In genomic region chr9:110115341-110115820, GRCh38 we compare ENCODE assay signal across 11 cellular contexts.
DNase-seq lines count a peak whose midpoint lies in the region; ATAC-seq and TF ChIP-seq lines count a peak whose summit lies in the region.
"Had no signal": no experiment of that assay in that cellular context is flagged by ENCODE, and none has a peak within 500 bp of the region (broad histone marks: within the 10 kb centered on the region; RNA-seq: fewer than 3 reads in every experiment).

No MANE protein-coding gene starts in this region.

- intact Hi-C loops in heart right ventricle (cut with DNase I): no loop called here

- H3K27ac ChIP-seq in angular gyrus (ENCODE audit: low read depth, low read length) (peak overlapping the region; percentile 30), heart right ventricle (peak overlapping the region in 9 of 10 donors; percentile 3 to 86 (median 58))
- H3K27ac ChIP-seq: SK-N-MC had no signal

- H3K27me3 ChIP-seq in heart right ventricle: no peaks in the 10 kb centered on the region

- H3K9me3 ChIP-seq in heart right ventricle: no peaks in the 10 kb centered on the region

- H3K36me3 ChIP-seq in heart right ventricle: peaks cover 0 to 12% (median 0%) of the 10 kb centered on the region in 9 donors

- peaks cover 7 to 75% (median 48%) of the 10 kb centered on the region in 9 donors for H3K4me1 ChIP-seq in heart right ventricle

- whole genome bisulfite sequencing in heart right ventricle, 2 donors: 13% methylated on average over 7 of the region's 7 CpGs

- peak overlapping the region in 2 of 10 donors; percentile 11 to 18 for H3K4me3 ChIP-seq in heart right ventricle
- H3K4me3 ChIP-seq: SK-N-MC had no signal

- peak; percentile 57 to 84 (median 76) for ATAC-seq in heart right ventricle
- ATAC-seq in HG03280 (IDR thresholded peaks at IDR 0.05; ENCODE audit: unreplicated experiment): no peak
- no peak for ATAC-seq in HG02798 (IDR thresholded peaks at IDR 0.05; ENCODE audit: poor library complexity, unreplicated experiment)

- no peak for TF ChIP-seq CTCF in heart right ventricle (IDR thresholded peaks at IDR 0.05)

- DNase-seq in AG20443 (ENCODE audit: low spot score): peak; percentile 39
- peak; percentile 43 to 52 for DNase-seq in heart right ventricle
- peak; percentile 4 for DNase-seq in occipital lobe (lab: John Stamatoyannopoulos, UW)
- no peak for DNase-seq in AML-193 (lab: John Stamatoyannopoulos, UW)
- DNase-seq in kidney tubule cell (ENCODE audit: low spot score): no peak
- DNase-seq: activated CD8-positive, alpha-beta memory T cell treated with anti-CD3 and anti-CD28 coated beads for 24 hours; NCI-H345 had no signal

Comparison
In these comparisons a context has a peak if more than half of its experiments do, and no peak if none do; other contexts are left out.
1. DNase-seq: peak in AG20443 (single experiment), heart right ventricle (2 of 2) and occipital lobe (single experiment); none in AML-193 (0 of 2) and kidney tubule cell (single experiment).
2. ATAC-seq: peak in heart right ventricle (8 of 8); none in HG03280 (single experiment) and HG02798 (single experiment).